Comparison of ENCODE assay signal across 17 cellular contexts in genomic region chr2:181646415-181646987, GRCh38. TPM values are rescaled to one million over a fixed set of nuclear protein-coding genes. Genes with fewer than 3 reads are reported as not detected.
DNase-seq lines count a peak whose midpoint lies in the region; ATAC-seq, FAIRE-seq and TF ChIP-seq lines count a peak whose summit lies in the region.
"Had no signal": no experiment of that assay in that cellular context is flagged by ENCODE, and none has a peak within 500 bp of the region (broad histone marks: within the 10 kb centered on the region; RNA-seq: fewer than 3 reads in every experiment).

No MANE protein-coding gene starts in this region.

- TF ChIP-seq POLR2A in gastrocnemius medialis (IDR thresholded peaks at IDR 0.05): no peak

- H3K4me3 ChIP-seq in gastrocnemius medialis (no peak overlapping the region), MG63 (no peak overlapping the region)

- peaks cover 7 to 22% (median 16%) of the 10 kb centered on the region in 3 donors for H3K27me3 Mint-ChIP-seq in immature natural killer cell (ENCODE audit: low read depth in 3 of 3)

- no peaks in the 10 kb centered on the region for H3K36me3 ChIP-seq in gastrocnemius medialis
- H3K36me3 ChIP-seq in MG63: no peaks in the 10 kb centered on the region

- peaks cover 0 to 8% (median 0%) of the 10 kb centered on the region in 3 donors for H3K27me3 ChIP-seq in gastrocnemius medialis
- 0 out of 2 replicates have a peak, but pooled peaks cover 2% of the 10 kb centered on the region for H3K27me3 ChIP-seq in MG63

- H3K27ac Mint-ChIP-seq in immature natural killer cell: no peak overlapping the region

- no peak overlapping the region for H3K4me3 Mint-ChIP-seq in immature natural killer cell

- TF ChIP-seq CTCF in gastrocnemius medialis (IDR thresholded peaks at IDR 0.05 in 4 of 5, conservative IDR thresholded peaks at IDR 0.05 in 1 of 5): no peak

- H3K9me3 Mint-ChIP-seq in immature natural killer cell: no peaks in the 10 kb centered on the region

- ATAC-seq in GM21786 (IDR thresholded peaks at IDR 0.05; ENCODE audit: unreplicated experiment) (peak; percentile 59), HG03432 (IDR thresholded peaks at IDR 0.05; ENCODE audit: unreplicated experiment) (peak; percentile 64), gastrocnemius medialis (no peak)

- in situ Hi-C loops in gastrocnemius medialis (cut with MboI; ENCODE audit: low sequenced_read_pairs in 4 of 4): no loop called here

- H3K9me3 ChIP-seq in gastrocnemius medialis (no peaks in the 10 kb centered on the region), MG63 (no peaks in the 10 kb centered on the region)

- no peaks in the 10 kb centered on the region for H3K4me1 ChIP-seq in gastrocnemius medialis

- H3K4me1 Mint-ChIP-seq in immature natural killer cell: no peaks in the 10 kb centered on the region

- intact Hi-C loops in gastrocnemius medialis (cut with DNase I; ENCODE audit: low total_unique reads): no loop called here

- FAIRE-seq in GM18507 (lab: Jason Lieb, UNC): peak; percentile 66
- peak; percentile 23 for FAIRE-seq in GM19239 (lab: Jason Lieb, UNC)
- FAIRE-seq: A204.1 had no signal

- no peaks in the 10 kb centered on the region for H3K36me3 Mint-ChIP-seq in immature natural killer cell

- DNase-seq in GM18507 (ENCODE audit: extremely low spot score, insufficient read length, low read depth) (no peak), GM19239 (ENCODE audit: insufficient read length, low spot score) (no peak), immature natural killer cell (no peak), NCI-H187 (lab: John Stamatoyannopoulos, UW) (no peak), gastrocnemius medialis (no peak), MG63 (no peak)
- DNase-seq: C1 segment of cervical spinal cord, KBM-7, NCI-H1105 treated with DMSO at 0.1 percent for 48 hours, NCI-H2029 treated with DMSO at 0.1 percent for 48 hours, NCI-H510A, SHP77 treated with DMSO at 0.1 percent for 48 hours had no signal

- no peak overlapping the region for H3K27ac ChIP-seq in gastrocnemius medialis

RNA-seq across cellular contexts. Expression of gene CERKL, which starts 10.4 kb away (rescaled TPM):
- polyA plus RNA-seq in immature natural killer cell: 10 to 100 TPM; 15.5 to 19.6 (median 15.8) TPM
- total RNA-seq in gastrocnemius medialis: under 1 TPM in 1 of 4 donors, not detected in 3; 0.07 TPM
- total RNA-seq in MG63 (2014; rRNA removed; shearing (Covaris generic); ENCODE audit: low replicate concordance): not detected in 2 replicates

RNA-seq across cellular contexts. Expression of gene NEUROD1, which starts 33.8 kb away (rescaled TPM):
- not detected for polyA plus RNA-seq in immature natural killer cell
- total RNA-seq in gastrocnemius medialis: not detected
- not detected in 2 replicates for total RNA-seq in MG63 (2014; rRNA removed; shearing (Covaris generic); ENCODE audit: low replicate concordance)
- total RNA-seq: MCF 10A; T-helper 2 cell treated with Interferon-gamma antibody and Interleukin-4, amounts not matched to agents 100 ng/mL and 5 ng/mL, for 36 hours had no signal

Comparison
In these comparisons a context has a peak if more than half of its experiments do, and no peak if none do; other contexts are left out.
1. ATAC-seq: peak in GM21786 (single experiment) and HG03432 (single experiment); none in gastrocnemius medialis (0 of 2).